In genomic region chr6:158040051-158040803, GRCh38 we compare ENCODE assay signal across 9 cellular contexts. TPM values are rescaled to one million over a fixed set of nuclear protein-coding genes. Genes with fewer than 3 reads are reported as not detected.
DNase-seq lines count a peak whose midpoint lies in the region; ATAC-seq, FAIRE-seq and TF ChIP-seq lines count a peak whose summit lies in the region.
"Had no signal": no experiment of that assay in that cellular context is flagged by ENCODE, and none has a peak within 500 bp of the region (broad histone marks: within the 10 kb centered on the region; RNA-seq: fewer than 3 reads in every experiment).

No MANE protein-coding gene starts in this region.

- no peak overlapping the region for H3K56ac ChIP-seq in H9 (ENCODE audit: insufficient read length, low read depth, low read length)

- TF ChIP-seq POLR2A in right lobe of liver (IDR thresholded peaks at IDR 0.05), result no peak

- no peaks in the 10 kb centered on the region for H3K36me3 ChIP-seq in mammary epithelial cell (ENCODE audit: insufficient read depth, low read length)
- H3K36me3 ChIP-seq in right lobe of liver, result no peaks in the 10 kb centered on the region
- H3K36me3 ChIP-seq in upper lobe of right lung, result no peaks in the 10 kb centered on the region

- H3K27ac ChIP-seq in H9 (ENCODE audit: insufficient read length, low read depth, low read length) (no peak overlapping the region), mammary epithelial cell (ENCODE audit: insufficient read depth, low read depth, low read length) (no peak overlapping the region), right lobe of liver (peak overlapping the region in 1 of 3 donors; percentile 20), upper lobe of right lung (no peak overlapping the region)

- no peak overlapping the region for H2BK15ac ChIP-seq in H9 (ENCODE audit: low read depth, low read length)

- ATAC-seq in right lobe of liver (peak; percentile 73 to 83 (median 76)), upper lobe of right lung (peak; percentile 29), GM18873 (IDR thresholded peaks at IDR 0.05; ENCODE audit: low FRiP score, unreplicated experiment) (no peak)

- no peak overlapping the region for H2AFZ ChIP-seq in H9 (ENCODE audit: low read length)
- no peak overlapping the region for H2AFZ ChIP-seq in mammary epithelial cell (ENCODE audit: low read depth, low read length)

- no peak overlapping the region for H3K9ac ChIP-seq in H9 (ENCODE audit: extremely low read depth, insufficient read length, low read length)
- no peak overlapping the region for H3K9ac ChIP-seq in mammary epithelial cell (ENCODE audit: insufficient read depth, low read length)

- H3K23me2 ChIP-seq in H9 (ENCODE audit: insufficient read length, low read depth, low read length, poor library complexity, severe bottlenecking), result no peaks in the 10 kb centered on the region

- dilution Hi-C loops in mammary epithelial cell (cut with HindIII; ENCODE audit: low sequenced_read_pairs), result no loop called here

- no peaks in the 10 kb centered on the region for H3K27me3 ChIP-seq in H9 (ENCODE audit: insufficient read depth, low read length)
- H3K27me3 ChIP-seq in mammary epithelial cell (ENCODE audit: insufficient read depth, low read length), result no peaks in the 10 kb centered on the region
- H3K27me3 ChIP-seq in right lobe of liver, result no peaks in the 10 kb centered on the region
- H3K27me3 ChIP-seq in upper lobe of right lung, result no peaks in the 10 kb centered on the region

- H3K4me3 ChIP-seq in mammary epithelial cell (replicated peaks in 1 of 3; ENCODE audit: insufficient read depth in 1 of 3, low read depth in 2 of 3, low read length in 3 of 3), result no peak overlapping the region
- no peak overlapping the region for H3K4me3 ChIP-seq in right lobe of liver
- H3K4me3 ChIP-seq in upper lobe of right lung, result no peak overlapping the region

- no peak overlapping the region for H3K4me3 Mint-ChIP-seq in H9
- H3K4me3 Mint-ChIP-seq: neural crest cell had no signal

- H3K18ac ChIP-seq in H9 (ENCODE audit: insufficient read length, low read depth, low read length), result no peak overlapping the region

- H3K79me2 ChIP-seq in H9 (ENCODE audit: insufficient read depth, low read length), result no peaks in the 10 kb centered on the region
- H3K79me2 ChIP-seq in mammary epithelial cell (ENCODE audit: insufficient read depth, low read length), result peaks cover 6% of the 10 kb centered on the region

- DNase-seq in CD1c-positive myeloid dendritic cell (ENCODE audit: extremely low spot score), result peak; percentile 79
- DNase-seq in H9, result no peak
- peak; percentile 99 for DNase-seq in RCC 7860 (ENCODE audit: low spot score)
- DNase-seq in mammary epithelial cell, result peak; percentile 91
- DNase-seq in right lobe of liver, result no peak
- DNase-seq in upper lobe of right lung, result peak; percentile 9
- no peak for DNase-seq in effector CD8-positive, alpha-beta T cell (lab: John Stamatoyannopoulos, UW)

- no peak for TF ChIP-seq CTCF in H9 (conservative IDR thresholded peaks at IDR 0.05)
- no peak for TF ChIP-seq CTCF in mammary epithelial cell (conservative IDR thresholded peaks at IDR 0.05 in 1 of 2, IDR thresholded peaks at IDR 0.05 in 1 of 2; ENCODE audit: extremely low read depth in 1 of 2, insufficient read depth in 1 of 2, low read depth in 1 of 2, low read length in 2 of 2)
- no peak for TF ChIP-seq CTCF in right lobe of liver (IDR thresholded peaks at IDR 0.05)
- TF ChIP-seq CTCF in upper lobe of right lung (IDR thresholded peaks at IDR 0.05), result no peak

- H3K4ac ChIP-seq in H9 (ENCODE audit: low read depth, low read length), result no peak overlapping the region

- in situ Hi-C loops in mammary epithelial cell (cut with MboI; ENCODE audit: low sequenced_read_pairs in 2 of 2), result no loop called here

- no peak overlapping the region for H2BK20ac ChIP-seq in H9 (ENCODE audit: low read depth, low read length, poor library complexity, severe bottlenecking)

- CTCF ChIA-PET in mammary epithelial cell (lab: Charles Lee; ENCODE audit: low non-redundant PET), result no interaction called here

- no peaks in the 10 kb centered on the region for H3K9me3 ChIP-seq in H9 (ENCODE audit: control insufficient read depth, low read depth, low read length)
- H3K9me3 ChIP-seq in mammary epithelial cell (replicated peaks; ENCODE audit: insufficient read depth, low read length), result no peaks in the 10 kb centered on the region
- no peaks in the 10 kb centered on the region for H3K9me3 ChIP-seq in right lobe of liver
- no peaks in the 10 kb centered on the region for H3K9me3 ChIP-seq in upper lobe of right lung

- H3K4me1 ChIP-seq in H9 (ENCODE audit: insufficient read depth, low read length), result no peaks in the 10 kb centered on the region; the same call in 1 of the 2 replicates
- peaks cover 48% of the 10 kb centered on the region for H3K4me1 ChIP-seq in mammary epithelial cell (ENCODE audit: insufficient read depth, low read length)
- peaks cover 0 to 8% (median 2%) of the 10 kb centered on the region in 4 donors for H3K4me1 ChIP-seq in right lobe of liver
- peaks cover 17% of the 10 kb centered on the region for H3K4me1 ChIP-seq in upper lobe of right lung

- H3K9me3 Mint-ChIP-seq in H9, result peaks cover 0 to 3% of the 10 kb centered on the region in 2 experiments; a peak in 1 of 5 replicates
- H3K9me3 Mint-ChIP-seq: neural crest cell had no signal

- no peak overlapping the region for H2BK120ac ChIP-seq in H9 (ENCODE audit: low read depth, low read length, poor library complexity, severe bottlenecking)

- H3T11ph ChIP-seq in H9 (ENCODE audit: low read length), result no peak overlapping the region

- H3K36me3 Mint-ChIP-seq in H9 (ENCODE audit: insufficient read depth in 1 of 3, low read depth in 3 of 3), result peaks cover 7 to 27% (median 8%) of the 10 kb centered on the region in 3 experiments

- H4K20me1 ChIP-seq in H9 (ENCODE audit: control insufficient read depth, insufficient read depth, insufficient read length) (no peaks in the 10 kb centered on the region), mammary epithelial cell (ENCODE audit: insufficient read depth, low read length) (no peaks in the 10 kb centered on the region)

- no peak overlapping the region for H2BK12ac ChIP-seq in H9 (ENCODE audit: insufficient read length, low read depth, low read length)

- no TSS peak for BruUV-seq in mammary epithelial cell (replicated peaks; lab: Mats Ljungman, UMichigan)

- peak overlapping the region in 1 of 3 experiments; percentile 25; a peak in 3 of 7 replicates for H3K27ac Mint-ChIP-seq in H9

- H3K4me2 ChIP-seq in H9 (ENCODE audit: insufficient read depth, insufficient read length, low read length) (no peak overlapping the region), mammary epithelial cell (ENCODE audit: insufficient read depth, low read depth, low read length) (peak overlapping the region; percentile 21)

- no peak overlapping the region for H2AK5ac ChIP-seq in H9 (ENCODE audit: insufficient read length, low read length)

- no CpG with 5 or more reads among the region's 6 CpGs for WGBS in H9 (ENCODE audit: extremely low coverage, insufficient read length, low lambda C conversion rate)
- 66% methylated on average over 5 of the region's 6 CpGs for WGBS in mammary epithelial cell (ENCODE audit: low coverage, missing lambda C conversion rate)
- WGBS in right lobe of liver (ENCODE audit: insufficient coverage, low coverage, low lambda C conversion rate, missing lambda C conversion rate), result 52% methylated on average over 6 of the region's 6 CpGs

- no peak overlapping the region; the same call in 1 of the 2 replicates for H3K14ac ChIP-seq in H9 (ENCODE audit: insufficient read depth, low read length)

- intact Hi-C loops in mammary epithelial cell (cut with micrococcal nuclease) (loop anchor here (2.0 kb wide), 1 partner anchor 57 kb away; no protein-coding TSS in a partner anchor), right lobe of liver (cut with DNase I) (no loop called here), upper lobe of right lung (cut with DNase I) (no loop called here)

- H3K27me3 Mint-ChIP-seq in H9 (ENCODE audit: low read depth), result no peaks in the 10 kb centered on the region

- H3K23ac ChIP-seq in H9 (ENCODE audit: insufficient read length, low read depth, low read length), result no peak overlapping the region

- peak; percentile 97 for FAIRE-seq in RCC 7860 (lab: Jason Lieb, UNC)

- H4K91ac ChIP-seq in H9 (ENCODE audit: insufficient read length, low read depth, low read length), result no peak overlapping the region

- H4K8ac ChIP-seq in H9 (replicated peaks; ENCODE audit: insufficient read length, low read depth, low read length), result no peak overlapping the region

- H2BK5ac ChIP-seq in H9 (ENCODE audit: insufficient read length, low read length), result peak overlapping the region; percentile 84

- H3K4me1 Mint-ChIP-seq in H9, result peaks cover 16 to 20% of the 10 kb centered on the region in 2 experiments

- no peaks in the 10 kb centered on the region for H3K79me1 ChIP-seq in H9 (ENCODE audit: insufficient read depth, low read depth, low read length, poor library complexity, severe bottlenecking)

- peak overlapping the region; percentile 72 for H4K5ac ChIP-seq in H9 (ENCODE audit: insufficient read length, low read depth, low read length)

RNA-seq across cellular contexts. Expression of gene SYNJ2, which starts 58.6 kb away (rescaled TPM):
- total RNA-seq in H9 (2021) (24.5 and 25.4 TPM in 2 replicates), mammary epithelial cell (10 to 100 TPM; 16.0 to 26.6 TPM), right lobe of liver (1 to 10 TPM; 3.2 to 7.4 (median 4.2) TPM), upper lobe of right lung (7.2 TPM)
- 17.0 TPM for polyA plus RNA-seq in mammary epithelial cell
- polyA minus RNA-seq in mammary epithelial cell, result 66.3 TPM

Comparison
In these comparisons a context has a peak if more than half of its experiments do, and no peak if none do; other contexts are left out.
1. DNase-seq: peak in CD1c-positive myeloid dendritic cell (single experiment), RCC 7860 (single experiment), mammary epithelial cell (single experiment) and upper lobe of right lung (single experiment); none in H9 (single experiment), right lobe of liver (0 of 3) and effector CD8-positive, alpha-beta T cell (single experiment).